8 cellular contexts compared by ENCODE assay signal in genomic region chr4:169604131-169604900, GRCh38. TPM values are rescaled to one million over a fixed set of nuclear protein-coding genes. Genes with fewer than 3 reads are reported as not detected.
DNase-seq lines count a peak whose midpoint lies in the region; ATAC-seq and TF ChIP-seq lines count a peak whose summit lies in the region.

No MANE protein-coding gene starts in this region.

- no peak for TF ChIP-seq CTCF in natural killer cell (IDR thresholded peaks at IDR 0.05)

- peaks cover 41% of the 10 kb centered on the region for H3K4me1 Mint-ChIP-seq in activated CD8-positive, alpha-beta memory T cell treated with anti-CD3 and anti-CD28 coated beads, Interleukin-2, amount 10 ng/mL, durations not matched to agents 7 days and 5 days
- H3K4me1 Mint-ChIP-seq in activated T-helper 2 cell treated with anti-CD3 and anti-CD28 coated beads, Interferon-gamma antibody, Interleukin-2, Interleukin-4, amounts not matched to agents 10 μg/mL and 5 μg/mL and 100 μg/mL, durations not matched to agents 14 hours and 24 hours and 36 hours (ENCODE audit: low read depth) = peaks cover 42% of the 10 kb centered on the region
- peaks cover 8 to 18% of the 10 kb centered on the region in 2 donors for H3K4me1 Mint-ChIP-seq in natural killer cell

- H3K9me3 Mint-ChIP-seq in activated CD8-positive, alpha-beta memory T cell treated with anti-CD3 and anti-CD28 coated beads, Interleukin-2, amount 10 ng/mL, durations not matched to agents 7 days and 5 days (ENCODE audit: low read depth) = no peaks in the 10 kb centered on the region
- no peaks in the 10 kb centered on the region for H3K9me3 Mint-ChIP-seq in activated T-helper 2 cell treated with anti-CD3 and anti-CD28 coated beads, Interferon-gamma antibody, Interleukin-2, Interleukin-4, amounts not matched to agents 10 μg/mL and 5 μg/mL and 100 μg/mL, durations not matched to agents 14 hours and 24 hours and 36 hours
- no peaks in the 10 kb centered on the region for H3K9me3 Mint-ChIP-seq in natural killer cell

- CTCF ChIA-PET in activated CD8-positive, alpha-beta memory T cell treated with anti-CD3 and anti-CD28 coated beads, Interleukin-2, amount 10 ng/mL, durations not matched to agents 7 days and 5 days (lab: Charles Lee) = interaction anchor here (0.7 to 1.1 kb wide), 3 partner anchors 9 to 441 kb away, joined by 3 to 4 read pairs (median 3); no protein-coding TSS in a partner anchor
- CTCF ChIA-PET in HEK293T (lab: Yijun Ruan, JAX) = no interaction called here

- H3K36me3 Mint-ChIP-seq in activated CD8-positive, alpha-beta memory T cell treated with anti-CD3 and anti-CD28 coated beads, Interleukin-2, amount 10 ng/mL, durations not matched to agents 7 days and 5 days = peaks cover 31% of the 10 kb centered on the region
- peaks cover 31% of the 10 kb centered on the region for H3K36me3 Mint-ChIP-seq in activated T-helper 2 cell treated with anti-CD3 and anti-CD28 coated beads, Interferon-gamma antibody, Interleukin-2, Interleukin-4, amounts not matched to agents 10 μg/mL and 5 μg/mL and 100 μg/mL, durations not matched to agents 14 hours and 24 hours and 36 hours (ENCODE audit: low read depth)
- peaks cover 8% of the 10 kb centered on the region for H3K36me3 Mint-ChIP-seq in natural killer cell

- peak overlapping the region; percentile 76 for H3K27ac Mint-ChIP-seq in activated CD8-positive, alpha-beta memory T cell treated with anti-CD3 and anti-CD28 coated beads, Interleukin-2, amount 10 ng/mL, durations not matched to agents 7 days and 5 days
- H3K27ac Mint-ChIP-seq in activated T-helper 2 cell treated with anti-CD3 and anti-CD28 coated beads, Interferon-gamma antibody, Interleukin-2, Interleukin-4, amounts not matched to agents 10 μg/mL and 5 μg/mL and 100 μg/mL, durations not matched to agents 14 hours and 24 hours and 36 hours = peak overlapping the region; percentile 51
- peak overlapping the region; percentile 13 to 56 for H3K27ac Mint-ChIP-seq in natural killer cell

- peak; percentile 75 for DNase-seq in activated CD8-positive, alpha-beta memory T cell treated with anti-CD3 and anti-CD28 coated beads, Interleukin-2, amount 10 ng/mL, durations not matched to agents 7 days and 5 days
- no peak for DNase-seq in activated CD8-positive, alpha-beta memory T cell treated with anti-CD3 and anti-CD28 coated beads, Interleukin-2, amount 50 U/mL, for 4 hours
- DNase-seq in activated T-helper 2 cell treated with anti-CD3 and anti-CD28 coated beads, Interferon-gamma antibody, Interleukin-2, Interleukin-4, amounts not matched to agents 10 μg/mL and 5 μg/mL and 100 μg/mL, durations not matched to agents 14 hours and 24 hours and 36 hours (ENCODE audit: low spot score) = no peak
- DNase-seq in natural killer cell (no peak), iPS-NIHi7 (ENCODE audit: extremely low spot score) (no peak), NCI-H748 treated with DMSO at 0.1 percent for 48 hours (lab: John Stamatoyannopoulos, UW) (no peak), HEK293T (ENCODE audit: extremely low spot score) (no peak)

- peak; percentile 92 for ATAC-seq in activated CD8-positive, alpha-beta memory T cell treated with anti-CD3 and anti-CD28 coated beads, Interleukin-2, amount 10 ng/mL, durations not matched to agents 7 days and 5 days
- ATAC-seq in HG03159 (IDR thresholded peaks at IDR 0.05; ENCODE audit: unreplicated experiment) = peak; percentile 77
- ATAC-seq in natural killer cell = peak; percentile 63 to 76 (median 65)

- no peak overlapping the region for H3K4me3 Mint-ChIP-seq in activated CD8-positive, alpha-beta memory T cell treated with anti-CD3 and anti-CD28 coated beads, Interleukin-2, amount 10 ng/mL, durations not matched to agents 7 days and 5 days
- no peak overlapping the region for H3K4me3 Mint-ChIP-seq in activated T-helper 2 cell treated with anti-CD3 and anti-CD28 coated beads, Interferon-gamma antibody, Interleukin-2, Interleukin-4, amounts not matched to agents 10 μg/mL and 5 μg/mL and 100 μg/mL, durations not matched to agents 14 hours and 24 hours and 36 hours (ENCODE audit: low read depth)
- H3K4me3 Mint-ChIP-seq in natural killer cell = no peak overlapping the region

- intact Hi-C loops in activated T-helper 2 cell treated with anti-CD3 and anti-CD28 coated beads, Interferon-gamma antibody, Interleukin-2, Interleukin-4, amounts not matched to agents 10 μg/mL and 5 μg/mL and 100 μg/mL, durations not matched to agents 14 hours and 24 hours and 36 hours (cut with micrococcal nuclease) = loop anchor here (1.0 to 2.0 kb wide), 2 partner anchors 8 to 14 kb away; partner anchors contain the start of gene NEK1
- intact Hi-C loops in natural killer cell (cut with micrococcal nuclease) = no loop called here

- H3K27me3 Mint-ChIP-seq in activated CD8-positive, alpha-beta memory T cell treated with anti-CD3 and anti-CD28 coated beads, Interleukin-2, amount 10 ng/mL, durations not matched to agents 7 days and 5 days = no peaks in the 10 kb centered on the region
- no peaks in the 10 kb centered on the region for H3K27me3 Mint-ChIP-seq in activated T-helper 2 cell treated with anti-CD3 and anti-CD28 coated beads, Interferon-gamma antibody, Interleukin-2, Interleukin-4, amounts not matched to agents 10 μg/mL and 5 μg/mL and 100 μg/mL, durations not matched to agents 14 hours and 24 hours and 36 hours (ENCODE audit: low read depth)
- H3K27me3 Mint-ChIP-seq in natural killer cell (ENCODE audit: low read depth in 2 of 2) = no peaks in the 10 kb centered on the region

- POLR2A ChIA-PET in HEK293T (lab: Yijun Ruan, JAX) = no interaction called here

TF ChIP-seq in HEK293T, 16 proteins besides CTCF, POLR2A, EP300 and RAD21:
- no peak for TF ChIP-seq ZNF384 (IDR thresholded peaks at IDR 0.05)
- TF ChIP-seq TARDBP (IDR thresholded peaks at IDR 0.05) = no peak
- no peak for TF ChIP-seq SP1 (IDR thresholded peaks at IDR 0.05)
- no peak for TF ChIP-seq L3MBTL2 (conservative IDR thresholded peaks at IDR 0.05)
- TF ChIP-seq BHLHE40 (IDR thresholded peaks at IDR 0.05; ENCODE audit: borderline replicate concordance) = no peak
- no peak for TF ChIP-seq NFRKB (IDR thresholded peaks at IDR 0.05)
- TF ChIP-seq FOXK2 (IDR thresholded peaks at IDR 0.05) = no peak
- TF ChIP-seq HDGF (IDR thresholded peaks at IDR 0.05; ENCODE audit: borderline replicate concordance) = no peak
- TF ChIP-seq, protein P1, sequence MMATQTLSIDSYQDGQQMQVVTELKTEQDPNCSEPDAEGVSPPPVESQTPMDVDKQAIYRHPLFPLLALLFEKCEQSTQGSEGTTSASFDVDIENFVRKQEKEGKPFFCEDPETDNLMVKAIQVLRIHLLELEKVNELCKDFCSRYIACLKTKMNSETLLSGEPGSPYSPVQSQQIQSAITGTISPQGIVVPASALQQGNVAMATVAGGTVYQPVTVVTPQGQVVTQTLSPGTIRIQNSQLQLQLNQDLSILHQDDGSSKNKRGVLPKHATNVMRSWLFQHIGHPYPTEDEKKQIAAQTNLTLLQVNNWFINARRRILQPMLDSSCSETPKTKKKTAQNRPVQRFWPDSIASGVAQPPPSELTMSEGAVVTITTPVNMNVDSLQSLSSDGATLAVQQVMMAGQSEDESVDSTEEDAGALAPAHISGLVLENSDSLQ (IDR thresholded peaks at IDR 0.05) = no peak
- TF ChIP-seq SUZ12 (IDR thresholded peaks at IDR 0.05) = no peak
- no peak for TF ChIP-seq LEF1 (IDR thresholded peaks at IDR 0.05; ENCODE audit: borderline replicate concordance)
TF ChIP-seq in HEK293T: peak in this region for 0.

RNA-seq across cellular contexts. Expression of gene NEK1, which starts 8.1 kb away (rescaled TPM):
- total RNA-seq in activated CD8-positive, alpha-beta memory T cell treated with anti-CD3 and anti-CD28 coated beads, Interleukin-2, amount 10 ng/mL, durations not matched to agents 7 days and 5 days = 10 to 100 TPM; 12.9 to 21.6 TPM
- total RNA-seq in activated T-helper 2 cell treated with anti-CD3 and anti-CD28 coated beads, Interferon-gamma antibody, Interleukin-2, Interleukin-4, amounts not matched to agents 10 μg/mL and 5 μg/mL and 100 μg/mL, durations not matched to agents 14 hours and 24 hours and 36 hours = 9.4 and 11.1 TPM in 2 replicates
- 10 to 100 TPM; 16.4 to 24.9 (median 19.0) TPM for total RNA-seq in natural killer cell

RNA-seq across cellular contexts. Expression of gene CLCN3, which starts 16.1 kb away (rescaled TPM):
- total RNA-seq in activated CD8-positive, alpha-beta memory T cell treated with anti-CD3 and anti-CD28 coated beads, Interleukin-2, amount 10 ng/mL, durations not matched to agents 7 days and 5 days = 10 to 100 TPM; 21.5 to 22.8 TPM
- 23.8 and 25.6 TPM in 2 replicates for total RNA-seq in activated T-helper 2 cell treated with anti-CD3 and anti-CD28 coated beads, Interferon-gamma antibody, Interleukin-2, Interleukin-4, amounts not matched to agents 10 μg/mL and 5 μg/mL and 100 μg/mL, durations not matched to agents 14 hours and 24 hours and 36 hours
- 10 to 100 TPM; 20.7 to 26.0 (median 21.0) TPM for total RNA-seq in natural killer cell
